In the genomic region with DNA sequence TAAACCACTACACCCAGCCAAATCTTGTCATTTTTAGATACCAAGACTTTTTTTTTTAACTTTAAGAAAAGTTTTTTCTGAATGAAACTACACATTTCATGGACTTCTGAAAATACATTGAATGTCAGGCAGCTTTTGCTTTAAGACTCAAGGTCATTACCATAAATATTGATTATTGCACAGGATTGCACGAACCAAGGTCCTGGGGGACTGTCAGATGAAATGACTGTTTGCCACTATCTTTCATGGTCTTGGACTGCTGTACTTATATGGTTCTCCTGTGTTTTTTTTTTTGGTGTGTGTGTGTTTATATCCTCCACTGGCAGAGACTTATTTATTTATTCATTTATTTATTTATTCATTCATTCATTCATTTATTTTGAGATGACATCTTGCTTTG, we compare ENCODE assay signal across 36 cellular contexts. TPM values are rescaled to one million over a fixed set of nuclear protein-coding genes. Genes with fewer than 3 reads are reported as not detected.
"Had no signal": no experiment of that assay in that cellular context is flagged by ENCODE, and none has a peak within 500 bp of the region (broad histone marks: within the 10 kb centered on the region; RNA-seq: fewer than 3 reads in every experiment).

No MANE protein-coding gene starts in this region.

- H3K9me3 Mint-ChIP-seq: activated CD4-positive, alpha-beta memory T cell treated with anti-CD3 and anti-CD28 coated beads for 36 hours; activated CD4-positive, alpha-beta T cell treated with anti-CD3 and anti-CD28 coated beads, Interleukin-2, amount 10 ng/mL, durations not matched to agents 24 days and 14 days; activated naive CD4-positive, alpha-beta T cell treated with anti-CD3 and anti-CD28 coated beads for 36 hours; activated naive CD4-positive, alpha-beta T cell treated with anti-CD3 and anti-CD28 coated beads, Interleukin-2, amount 50 U/mL, for 24 hours; activated naive CD8-positive, alpha-beta T cell treated with anti-CD3 and anti-CD28 coated beads for 36 hours; activated naive CD8-positive, alpha-beta T cell treated with anti-CD3 and anti-CD28 coated beads, Interleukin-2, amount 50 U/mL, for 24 hours; activated T-helper 1 cell treated with anti-CD3 and anti-CD28 coated beads, Interleukin-12 subunit alpha, Interleukin-12 subunit beta, Interleukin-2, Interleukin-4 antibody, amounts not matched to agents 30 ng/mL and 10 ng/mL and 1 ng/mL, durations not matched to agents 14 hours and 24 hours and 36 hours; activated T-helper 2 cell treated with anti-CD3 and anti-CD28 coated beads, Interferon-gamma antibody, Interleukin-2, Interleukin-4, amounts not matched to agents 10 μg/mL and 5 μg/mL and 100 μg/mL, durations not matched to agents 14 hours and 24 hours and 36 hours; effector memory CD8-positive, alpha-beta T cell; T-helper 2 cell treated with Interferon-gamma antibody and Interleukin-4, amounts not matched to agents 5 μg/mL and 100 μg/mL, for 36 hours had no signal

- H3K4me1 ChIP-seq: adrenal gland, body of pancreas, esophagus muscularis mucosa, foreskin keratinocyte, gastrocnemius medialis had no signal

- FAIRE-seq: colon had no signal

- H3K4me1 Mint-ChIP-seq: activated CD4-positive, alpha-beta T cell treated with anti-CD3 and anti-CD28 coated beads for 36 hours; activated CD4-positive, alpha-beta T cell treated with anti-CD3 and anti-CD28 coated beads, Interleukin-2, amount 10 ng/mL, durations not matched to agents 24 days and 14 days; activated naive CD4-positive, alpha-beta T cell treated with anti-CD3 and anti-CD28 coated beads, Interleukin-2, amount 50 U/mL, for 24 hours; activated naive CD8-positive, alpha-beta T cell treated with anti-CD3 and anti-CD28 coated beads for 36 hours; activated naive CD8-positive, alpha-beta T cell treated with anti-CD3 and anti-CD28 coated beads, Interleukin-2, amount 50 U/mL, for 24 hours; T-helper 17 cell had no signal

- DNase-seq: activated CD4-positive, alpha-beta memory T cell treated with anti-CD3 and anti-CD28 coated beads for 36 hours; activated CD4-positive, alpha-beta T cell treated with anti-CD3 and anti-CD28 coated beads for 36 hours; activated CD4-positive, alpha-beta T cell treated with anti-CD3 and anti-CD28 coated beads, Interleukin-2, amount 10 ng/mL, durations not matched to agents 24 days and 14 days; activated CD4-positive, CD25-positive, alpha-beta regulatory T cell; activated CD4-positive, CD25-positive, alpha-beta regulatory T cell treated with anti-CD3 and anti-CD28 coated beads, Interleukin-2, amount 50 U/mL, for 72 hours; activated CD8-positive, alpha-beta memory T cell treated with anti-CD3 and anti-CD28 coated beads, Interleukin-2, amount 10 ng/mL, durations not matched to agents 7 days and 5 days; activated CD8-positive, alpha-beta memory T cell treated with anti-CD3 and anti-CD28 coated beads, Interleukin-2, amount 50 U/mL, for 4 hours; activated CD8-positive, alpha-beta T cell treated with anti-CD3 and anti-CD28 coated beads, Interleukin-2, amount 10 ng/mL, durations not matched to agents 7 days and 5 days; activated effector memory CD4-positive, alpha-beta T cell treated with anti-CD3 and anti-CD28 coated beads, Interleukin-2, amount 50 U/mL, for 16 hours; activated naive CD4-positive, alpha-beta T cell treated with anti-CD3 and anti-CD28 coated beads for 36 hours; activated naive CD8-positive, alpha-beta T cell treated with anti-CD3 and anti-CD28 coated beads for 36 hours; activated naive CD8-positive, alpha-beta T cell treated with anti-CD3 and anti-CD28 coated beads, Interleukin-2, amount 50 U/mL, for 24 hours; activated T-cell treated with anti-CD3 and anti-CD28 coated beads, Interleukin-2, amount 50 U/mL, for 1 hour; activated T-cell treated with anti-CD3 and anti-CD28 coated beads, Interleukin-2, amount 50 U/mL, for 48 hours; adrenal gland; amygdala; aorta; body of pancreas; caudate nucleus; cortex of kidney; dermis blood vessel endothelial cell; effector CD4-positive, alpha-beta T cell; effector memory CD8-positive, alpha-beta T cell; erythroblast; foreskin keratinocyte; gastrocnemius medialis; T-helper 1 cell; T-helper 17 cell; T1000; WERI-Rb-1 had no signal

- H3K27me3 ChIP-seq: adrenal gland, body of pancreas, esophagus muscularis mucosa, foreskin keratinocyte, gastrocnemius medialis had no signal

- H3K4me3 ChIP-seq: adrenal gland, body of pancreas, esophagus muscularis mucosa, gastrocnemius medialis had no signal

- H3K27ac ChIP-seq: adrenal gland, body of pancreas, esophagus muscularis mucosa, foreskin keratinocyte, gastrocnemius medialis, WERI-Rb-1 had no signal

- H3K4me3 Mint-ChIP-seq: activated CD4-positive, alpha-beta memory T cell treated with anti-CD3 and anti-CD28 coated beads for 36 hours; activated CD4-positive, alpha-beta T cell treated with anti-CD3 and anti-CD28 coated beads for 36 hours; activated CD4-positive, alpha-beta T cell treated with anti-CD3 and anti-CD28 coated beads, Interleukin-2, amount 10 ng/mL, durations not matched to agents 24 days and 14 days; activated CD8-positive, alpha-beta memory T cell treated with anti-CD3 and anti-CD28 coated beads, Interleukin-2, amount 10 ng/mL, durations not matched to agents 7 days and 5 days; activated CD8-positive, alpha-beta T cell treated with anti-CD3 and anti-CD28 coated beads, Interleukin-2, amount 10 ng/mL, durations not matched to agents 7 days and 5 days; activated naive CD4-positive, alpha-beta T cell treated with anti-CD3 and anti-CD28 coated beads for 36 hours; activated naive CD4-positive, alpha-beta T cell treated with anti-CD3 and anti-CD28 coated beads, Interleukin-2, amount 50 U/mL, for 24 hours; activated naive CD8-positive, alpha-beta T cell treated with anti-CD3 and anti-CD28 coated beads for 36 hours; activated naive CD8-positive, alpha-beta T cell treated with anti-CD3 and anti-CD28 coated beads, Interleukin-2, amount 50 U/mL, for 24 hours; activated T-helper 1 cell treated with anti-CD3 and anti-CD28 coated beads, Interleukin-12 subunit alpha, Interleukin-12 subunit beta, Interleukin-2, Interleukin-4 antibody, amounts not matched to agents 30 ng/mL and 10 ng/mL and 1 ng/mL, durations not matched to agents 14 hours and 24 hours and 36 hours; effector memory CD8-positive, alpha-beta T cell; T-helper 17 cell; T-helper 2 cell treated with Interferon-gamma antibody and Interleukin-4, amounts not matched to agents 5 μg/mL and 100 μg/mL, for 36 hours had no signal

- H3K36me3 ChIP-seq: adrenal gland, esophagus muscularis mucosa, gastrocnemius medialis, WERI-Rb-1 had no signal

- H3K27ac Mint-ChIP-seq: activated CD4-positive, alpha-beta memory T cell treated with anti-CD3 and anti-CD28 coated beads for 36 hours; activated CD4-positive, alpha-beta T cell treated with anti-CD3 and anti-CD28 coated beads for 36 hours; activated CD4-positive, alpha-beta T cell treated with anti-CD3 and anti-CD28 coated beads, Interleukin-2, amount 10 ng/mL, durations not matched to agents 24 days and 14 days; activated CD8-positive, alpha-beta memory T cell treated with anti-CD3 and anti-CD28 coated beads, Interleukin-2, amount 10 ng/mL, durations not matched to agents 7 days and 5 days; activated CD8-positive, alpha-beta T cell treated with anti-CD3 and anti-CD28 coated beads, Interleukin-2, amount 10 ng/mL, durations not matched to agents 7 days and 5 days; activated naive CD4-positive, alpha-beta T cell treated with anti-CD3 and anti-CD28 coated beads for 36 hours; activated naive CD4-positive, alpha-beta T cell treated with anti-CD3 and anti-CD28 coated beads, Interleukin-2, amount 50 U/mL, for 24 hours; activated naive CD8-positive, alpha-beta T cell treated with anti-CD3 and anti-CD28 coated beads for 36 hours; activated naive CD8-positive, alpha-beta T cell treated with anti-CD3 and anti-CD28 coated beads, Interleukin-2, amount 50 U/mL, for 24 hours; activated T-helper 1 cell treated with anti-CD3 and anti-CD28 coated beads, Interleukin-12 subunit alpha, Interleukin-12 subunit beta, Interleukin-2, Interleukin-4 antibody, amounts not matched to agents 30 ng/mL and 10 ng/mL and 1 ng/mL, durations not matched to agents 14 hours and 24 hours and 36 hours; activated T-helper 2 cell treated with anti-CD3 and anti-CD28 coated beads, Interferon-gamma antibody, Interleukin-2, Interleukin-4, amounts not matched to agents 10 μg/mL and 5 μg/mL and 100 μg/mL, durations not matched to agents 14 hours and 24 hours and 36 hours; effector memory CD8-positive, alpha-beta T cell; T-helper 17 cell; T-helper 2 cell treated with Interferon-gamma antibody and Interleukin-4, amounts not matched to agents 5 μg/mL and 100 μg/mL, for 36 hours had no signal

- H3K36me3 Mint-ChIP-seq: activated CD4-positive, alpha-beta memory T cell treated with anti-CD3 and anti-CD28 coated beads for 36 hours; activated CD8-positive, alpha-beta memory T cell treated with anti-CD3 and anti-CD28 coated beads, Interleukin-2, amount 10 ng/mL, durations not matched to agents 7 days and 5 days; activated naive CD4-positive, alpha-beta T cell treated with anti-CD3 and anti-CD28 coated beads, Interleukin-2, amount 50 U/mL, for 24 hours; activated naive CD8-positive, alpha-beta T cell treated with anti-CD3 and anti-CD28 coated beads for 36 hours had no signal

- H3K9me3 ChIP-seq: adrenal gland, body of pancreas, esophagus muscularis mucosa, gastrocnemius medialis had no signal

- ATAC-seq: activated CD4-positive, alpha-beta T cell treated with anti-CD3 and anti-CD28 coated beads for 36 hours; activated CD8-positive, alpha-beta memory T cell treated with anti-CD3 and anti-CD28 coated beads, Interleukin-2, amount 10 ng/mL, durations not matched to agents 7 days and 5 days; activated CD8-positive, alpha-beta T cell treated with anti-CD3 and anti-CD28 coated beads, Interleukin-2, amount 10 ng/mL, durations not matched to agents 7 days and 5 days; activated naive CD8-positive, alpha-beta T cell treated with anti-CD3 and anti-CD28 coated beads, Interleukin-2, amount 50 U/mL, for 24 hours; body of pancreas; effector memory CD8-positive, alpha-beta T cell; foreskin keratinocyte; gastrocnemius medialis; T-helper 17 cell had no signal

RNA-seq across cellular contexts. Expression of gene FAM81A, which starts 58.5 kb away (rescaled TPM):
- total RNA-seq: activated CD4-positive, alpha-beta memory T cell treated with anti-CD3 and anti-CD28 coated beads for 36 hours; dermis blood vessel endothelial cell; T-helper 17 cell had no signal
